In genomic region chr2:199955339-199956061, GRCh38 we compare ENCODE assay signal across 8 cellular contexts. TPM values are rescaled to one million over a fixed set of nuclear protein-coding genes. Genes with fewer than 3 reads are reported as not detected.
DNase-seq lines count a peak whose midpoint lies in the region; ATAC-seq and TF ChIP-seq lines count a peak whose summit lies in the region.

Gene MAIP1, plus strand, starts transcription at chr2:199955582. Its CDS starts 217 bp downstream, at chr2:199955799.
Gene TYW5, minus strand, starts transcription at chr2:199955491. Its CDS starts 21 bp downstream, at chr2:199955470.

- dilution Hi-C loops in mammary epithelial cell (cut with HindIII; ENCODE audit: low sequenced_read_pairs), result no loop called here

- H4K20me1 ChIP-seq in mammary epithelial cell (ENCODE audit: insufficient read depth, low read length) (no peaks in the 10 kb centered on the region), smooth muscle cell (ENCODE audit: low read depth) (peaks cover 15% of the 10 kb centered on the region)

- H2AFZ ChIP-seq in mammary epithelial cell (ENCODE audit: low read depth, low read length) (peak within 1 kb of the TSS; percentile 93), smooth muscle cell (ENCODE audit: low read depth) (peak within 1 kb of the TSS; percentile 84)

- peak; percentile 42 for TF ChIP-seq CTCF in AG04450 (IDR thresholded peaks at IDR 0.05; ENCODE audit: low read depth, low read length)
- TF ChIP-seq CTCF in WERI-Rb-1 (IDR thresholded peaks at IDR 0.05; ENCODE audit: low read depth, low read length), result 0 out of 2 replicates have a peak, but pooled peaks have one; percentile 24
- TF ChIP-seq CTCF in mammary epithelial cell (conservative IDR thresholded peaks at IDR 0.05 in 1 of 2, IDR thresholded peaks at IDR 0.05 in 1 of 2; ENCODE audit: extremely low read depth in 1 of 2, insufficient read depth in 1 of 2, low read depth in 1 of 2, low read length in 2 of 2), result peak in 1 of 2 donors; percentile 45
- no peak for TF ChIP-seq CTCF in smooth muscle cell (IDR thresholded peaks at IDR 0.05; ENCODE audit: borderline replicate concordance, insufficient read depth, poor library complexity, severe bottlenecking)

- intact Hi-C loops in mammary epithelial cell (cut with micrococcal nuclease), result no loop called here

- H3K27ac ChIP-seq in AG04450 (ENCODE audit: low read depth, low read length) (peak within 1 kb of the TSS; percentile 95), WERI-Rb-1 (peak within 1 kb of the TSS; percentile 99), mammary epithelial cell (ENCODE audit: insufficient read depth, low read depth, low read length) (peak within 1 kb of the TSS; percentile 78), smooth muscle cell (ENCODE audit: low read depth) (peak within 1 kb of the TSS; percentile 87)

- POLR2A ChIA-PET in AG04450 (lab: Yijun Ruan, JAX), result no interaction called here

- ATAC-seq in GM18873 (IDR thresholded peaks at IDR 0.05; ENCODE audit: low FRiP score, unreplicated experiment), result peak; percentile 81
- peak; percentile 88 for ATAC-seq in HG03135 (IDR thresholded peaks at IDR 0.05; ENCODE audit: unreplicated experiment)

- H3K9me3 ChIP-seq in AG04450 (ENCODE audit: control insufficient read depth, insufficient read depth, low read length) (no peaks in the 10 kb centered on the region; the same call in 1 of the 2 replicates), WERI-Rb-1 (ENCODE audit: severe bottlenecking) (no peaks in the 10 kb centered on the region), mammary epithelial cell (replicated peaks; ENCODE audit: insufficient read depth, low read length) (no peaks in the 10 kb centered on the region), smooth muscle cell (replicated peaks; ENCODE audit: low read depth) (no peaks in the 10 kb centered on the region)

- H3K4me3 ChIP-seq in AG04450 (ENCODE audit: low read depth, low read length), result peak within 1 kb of the TSS; percentile 90
- peak within 1 kb of the TSS; percentile 94 for H3K4me3 ChIP-seq in WERI-Rb-1 (ENCODE audit: low read depth, low read length)
- H3K4me3 ChIP-seq in mammary epithelial cell (replicated peaks in 1 of 3; ENCODE audit: insufficient read depth in 1 of 3, low read depth in 2 of 3, low read length in 3 of 3), result peak within 1 kb of the TSS; percentile 81 to 99 (median 87)
- peak within 1 kb of the TSS; percentile 73 for H3K4me3 ChIP-seq in smooth muscle cell

- H3K27me3 ChIP-seq in AG04450 (ENCODE audit: control insufficient read depth, insufficient read depth, low read length) (no peaks in the 10 kb centered on the region), WERI-Rb-1 (ENCODE audit: insufficient read depth, low read depth, severe bottlenecking) (no peaks in the 10 kb centered on the region), mammary epithelial cell (ENCODE audit: insufficient read depth, low read length) (no peaks in the 10 kb centered on the region), smooth muscle cell (ENCODE audit: low read depth) (no peaks in the 10 kb centered on the region)

- peak within 1 kb of the TSS; percentile 94 for H3K9ac ChIP-seq in mammary epithelial cell (ENCODE audit: insufficient read depth, low read length)
- peak within 1 kb of the TSS; percentile 87 for H3K9ac ChIP-seq in smooth muscle cell (ENCODE audit: low read depth)

- H3K4me2 ChIP-seq in mammary epithelial cell (ENCODE audit: insufficient read depth, low read depth, low read length), result peak within 1 kb of the TSS; percentile 93
- H3K4me2 ChIP-seq in smooth muscle cell, result peak within 1 kb of the TSS; percentile 87

- in situ Hi-C loops in mammary epithelial cell (cut with MboI; ENCODE audit: low sequenced_read_pairs in 2 of 2), result no loop called here

- H3K36me3 ChIP-seq in WERI-Rb-1, result peaks cover 37% of the 10 kb centered on the region
- peaks cover 3% of the 10 kb centered on the region for H3K36me3 ChIP-seq in mammary epithelial cell (ENCODE audit: insufficient read depth, low read length)
- no peaks in the 10 kb centered on the region for H3K36me3 ChIP-seq in smooth muscle cell (ENCODE audit: low read depth)

- DNase-seq in AG04450 (ENCODE audit: low read depth, low spot score) (peak; percentile 65), NCI-H2227 (lab: John Stamatoyannopoulos, UW; ENCODE audit: unreplicated experiment) (peak; percentile 94), WERI-Rb-1 (peak; percentile 85), mammary epithelial cell (peak; percentile 87), iPS-NIHi11 (ENCODE audit: low spot score) (peak; percentile 94), smooth muscle cell (lab: John Stamatoyannopoulos, UW; ENCODE audit: unreplicated experiment) (peak; percentile 75)

- H3F3A ChIP-seq in smooth muscle cell (ENCODE audit: low read depth), result no peaks in the 10 kb centered on the region

- H3K79me2 ChIP-seq in mammary epithelial cell (ENCODE audit: insufficient read depth, low read length) (peaks cover 87% of the 10 kb centered on the region), smooth muscle cell (ENCODE audit: low read depth) (peaks cover 76% of the 10 kb centered on the region)

- WGBS in mammary epithelial cell (ENCODE audit: low coverage, missing lambda C conversion rate), result under 1% methylated on average over 28 of the region's 64 CpGs
- WGBS in smooth muscle cell (ENCODE audit: low lambda C conversion rate), result under 1% methylated on average over 62 of the region's 64 CpGs

- CTCF ChIA-PET in AG04450 (lab: Charles Lee) (no interaction called here), mammary epithelial cell (lab: Charles Lee; ENCODE audit: low non-redundant PET) (no interaction called here)

- H3K4me1 ChIP-seq in mammary epithelial cell (ENCODE audit: insufficient read depth, low read length) (peaks cover 11% of the 10 kb centered on the region), smooth muscle cell (ENCODE audit: low read depth) (peaks cover 19% of the 10 kb centered on the region)

- BruUV-seq in mammary epithelial cell (replicated peaks; lab: Mats Ljungman, UMichigan), result no TSS peak

RNA-seq across cellular contexts. Expression of gene MAIP1, which starts in this region (rescaled TPM):
- 15.0 and 19.5 TPM in 2 replicates for polyA plus RNA-seq in AG04450 (2011; rRNA removed)
- 8.3 and 13.5 TPM in 2 replicates for polyA minus RNA-seq in AG04450 (2011; rRNA and poly(A)+ RNA removed)
- total RNA-seq in mammary epithelial cell, result 10 to 100 TPM; 20.4 to 23.2 TPM
- 13.0 TPM for polyA plus RNA-seq in mammary epithelial cell
- 0.78 TPM for polyA minus RNA-seq in mammary epithelial cell
- 32.2 and 133 TPM in 2 replicates for total RNA-seq in smooth muscle cell
- polyA plus RNA-seq in smooth muscle cell, result 15.0 and 24.2 TPM in 2 replicates

RNA-seq across cellular contexts. Expression of gene TYW5, which starts in this region (rescaled TPM):
- polyA plus RNA-seq in AG04450 (2011; rRNA removed), result 5.2 and 6.7 TPM in 2 replicates
- polyA minus RNA-seq in AG04450 (2011; rRNA and poly(A)+ RNA removed), result 3.1 and 4.4 TPM in 2 replicates
- 10 to 100 TPM; 11.0 to 11.2 TPM for total RNA-seq in mammary epithelial cell
- polyA plus RNA-seq in mammary epithelial cell, result 3.6 TPM
- polyA minus RNA-seq in mammary epithelial cell, result 1.2 TPM
- total RNA-seq in smooth muscle cell, result 7.9 and 14.6 TPM in 2 replicates
- polyA plus RNA-seq in smooth muscle cell, result 6.6 and 9.9 TPM in 2 replicates

Comparison
In these comparisons a context has a peak if more than half of its experiments do, and no peak if none do; other contexts are left out.
1. Peak in every context shown above with its lines: DNase-seq, ATAC-seq, H3K4me3 ChIP-seq and H3K27ac ChIP-seq.